In the genomic region with DNA sequence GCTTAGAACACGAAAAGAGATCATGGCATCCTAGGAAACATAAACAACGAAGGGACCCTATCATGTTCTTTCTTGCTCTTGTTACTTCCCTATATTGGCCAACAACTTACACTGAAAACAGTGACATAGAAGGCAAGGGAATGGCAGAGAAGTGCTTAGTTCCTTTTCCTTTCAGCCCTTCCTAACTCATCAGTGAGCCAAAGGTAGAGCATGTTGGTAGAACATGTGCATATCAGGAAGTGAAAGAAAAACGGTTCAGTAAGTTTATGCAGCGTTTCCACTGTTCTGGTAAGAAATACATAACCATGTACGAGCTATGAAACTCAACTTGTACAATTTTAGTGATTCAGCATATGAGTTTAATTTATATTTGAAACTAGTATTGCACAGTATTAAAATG, we compare ENCODE assay signal across 16 cellular contexts. TPM values are rescaled to one million over a fixed set of nuclear protein-coding genes. Genes with fewer than 3 reads are reported as not detected.
DNase-seq lines count a peak whose midpoint lies in the region; ATAC-seq and FAIRE-seq lines count a peak whose summit lies in the region.
"Had no signal": no experiment of that assay in that cellular context is flagged by ENCODE, and none has a peak within 500 bp of the region (broad histone marks: within the 10 kb centered on the region; RNA-seq: fewer than 3 reads in every experiment).

No MANE protein-coding gene starts in this region.

- FAIRE-seq in GM18507 (lab: Jason Lieb, UNC) = peak; percentile 48
- FAIRE-seq: keratinocyte had no signal

- DNase-seq in GM18507 (ENCODE audit: extremely low spot score, insufficient read length, low read depth) (no peak), SKM-1 treated with dmso at 0.1 percent for 144 hours (lab: John Stamatoyannopoulos, UW; ENCODE audit: unreplicated experiment) (peak; percentile 30), NCI-H82 treated with DMSO at 0.1 percent for 48 hours (lab: John Stamatoyannopoulos, UW; ENCODE audit: unreplicated experiment) (no peak), amygdala (lab: John Stamatoyannopoulos, UW) (no peak), NCI-H748 (lab: John Stamatoyannopoulos, UW; ENCODE audit: unreplicated experiment) (no peak), HT-29 (ENCODE audit: low spot score) (no peak)
- DNase-seq: caudate nucleus; PC-9; stimulated activated CD4-positive, alpha-beta T cell treated with anti-CD3 and anti-CD28 coated beads, Interleukin-2, amount 100 ng/mL, for 24 hours had no signal

- peak; percentile 91 for ATAC-seq in GM21529 (IDR thresholded peaks at IDR 0.05; ENCODE audit: unreplicated experiment)
- ATAC-seq in HG03280 (IDR thresholded peaks at IDR 0.05; ENCODE audit: unreplicated experiment) = peak; percentile 60
- ATAC-seq: WTC11 had no signal

RNA-seq across cellular contexts. Expression of a gene that starts 21.7 kb away (rescaled TPM):
- total RNA-seq in HT-29 (2014; rRNA removed; shearing (Covaris generic)) = not detected in 2 replicates
- total RNA-seq: fibroblast of lung, M059J, PC-9, suprapubic skin, WTC11 had no signal
